24 cellular contexts compared by ENCODE assay signal in genomic region chr2:26465981-26466471, GRCh38. TPM values are rescaled to one million over a fixed set of nuclear protein-coding genes. Genes with fewer than 3 reads are reported as not detected.
DNase-seq lines count a peak whose midpoint lies in the region; ATAC-seq, FAIRE-seq and TF ChIP-seq lines count a peak whose summit lies in the region.
"Had no signal": no experiment of that assay in that cellular context is flagged by ENCODE, and none has a peak within 500 bp of the region (broad histone marks: within the 10 kb centered on the region; RNA-seq: fewer than 3 reads in every experiment).

No MANE protein-coding gene starts in this region.

- no peak overlapping the region for H3K18ac ChIP-seq in neuronal stem cell (ENCODE audit: low read length)

- WGBS in K562 (ENCODE audit: insufficient coverage, low coverage, missing lambda C conversion rate) = 61% methylated on average over 8 of the region's 10 CpGs
- WGBS in neuronal stem cell (ENCODE audit: extremely low coverage in 2 of 2, insufficient read length in 2 of 2, insufficient replicate concordance in 1 of 2), 2 donors = no CpG with 5 or more reads among the region's 10 CpGs
- WGBS in sigmoid colon, 2 donors = 86 to 87% methylated on average over 10 of the region's 10 CpGs

- H3K4me1 ChIP-seq in RWPE2 (ENCODE audit: insufficient read depth, poor library complexity, severe bottlenecking) (no peaks in the 10 kb centered on the region), K562 (replicated peaks in 1 of 2; ENCODE audit: control insufficient read depth in 2 of 2, insufficient read depth in 2 of 2, low read length in 2 of 2) (peaks cover 13 to 25% of the 10 kb centered on the region in 2 experiments; a peak in 4 of 5 replicates), neuronal stem cell (ENCODE audit: control insufficient read depth in 2 of 2, insufficient read depth in 1 of 2, low read depth in 1 of 2, low read length in 2 of 2) (peaks cover 10 to 17% of the 10 kb centered on the region in 2 donors), sigmoid colon (no peaks in the 10 kb centered on the region), colonic mucosa (no peaks in the 10 kb centered on the region)

- no peaks in the 10 kb centered on the region for H3K79me1 ChIP-seq in neuronal stem cell (ENCODE audit: low read depth, low read length)

- ATAC-seq in RWPE2 (ENCODE audit: low read depth) = no peak
- no peak; the same call in 2 of the 3 replicates for ATAC-seq in K562

- peak overlapping the region; percentile 14 for H3K23ac ChIP-seq in neuronal stem cell (ENCODE audit: low read depth, low read length, poor library complexity)

- H3K9me1 ChIP-seq in K562 (ENCODE audit: control insufficient read depth, insufficient read depth, low read length) = no peaks in the 10 kb centered on the region

- POLR2A ChIA-PET in K562 (lab: Yijun Ruan, JAX) = interaction anchor here (2.7 kb wide), 1 partner anchor 121 kb away, joined by 9 read pairs; the partner anchor contains the start of gene SELENOI

- H2BK15ac ChIP-seq in neuronal stem cell (ENCODE audit: low read length) = peak overlapping the region; percentile 47

- H3K4me2 ChIP-seq in K562 (ENCODE audit: insufficient read depth, low read length) = no peak overlapping the region
- H3K4me2 ChIP-seq in neuronal stem cell (ENCODE audit: insufficient read depth, low read length, poor library complexity, severe bottlenecking) = no peak overlapping the region

- H3K27ac ChIP-seq in RWPE2 (ENCODE audit: poor library complexity, severe bottlenecking) (no peak overlapping the region), K562 (ENCODE audit: extremely low read depth, low read depth, low read length) (no peak overlapping the region), neuronal stem cell (replicated peaks; ENCODE audit: low read length) (no peak overlapping the region), sigmoid colon (no peak overlapping the region), colonic mucosa (no peak overlapping the region)
- H3K27ac ChIP-seq: C4-2B, HL-60 had no signal

- peak overlapping the region; percentile 48 for H2AK5ac ChIP-seq in neuronal stem cell (ENCODE audit: low read depth, low read length)

- H3K36me3 ChIP-seq in RWPE2 (ENCODE audit: low read depth) (no peaks in the 10 kb centered on the region), K562 (ENCODE audit: control insufficient read depth, insufficient read depth, low read length) (no peaks in the 10 kb centered on the region), neuronal stem cell (replicated peaks in 1 of 2; ENCODE audit: control insufficient read depth in 2 of 2, insufficient read depth in 2 of 2, low read length in 2 of 2) (no peaks in the 10 kb centered on the region), sigmoid colon (no peaks in the 10 kb centered on the region), colonic mucosa (no peaks in the 10 kb centered on the region)

- H2BK120ac ChIP-seq in neuronal stem cell (ENCODE audit: low read depth, low read length) = no peak overlapping the region

- H3K27me3 ChIP-seq in RWPE2 (ENCODE audit: insufficient read depth, poor library complexity, severe bottlenecking) (no peaks in the 10 kb centered on the region), K562 (ENCODE audit: control insufficient read depth in 2 of 2, insufficient read depth in 2 of 2, low read length in 2 of 2) (no peaks in the 10 kb centered on the region), neuronal stem cell (ENCODE audit: control insufficient read depth in 3 of 3, insufficient read depth in 3 of 3, low read depth in 1 of 3, low read length in 3 of 3) (no peaks in the 10 kb centered on the region), sigmoid colon (no peaks in the 10 kb centered on the region), colonic mucosa (no peaks in the 10 kb centered on the region)

- DNase-seq in RWPE2 (ENCODE audit: low spot score) (peak; percentile 40), K562 (ENCODE audit: extremely low read depth in 1 of 4, low spot score in 3 of 4) (no peak), neuronal stem cell (ENCODE audit: low spot score) (no peak), sigmoid colon (peak; percentile 28), colonic mucosa (no peak), SIG-M5 (lab: John Stamatoyannopoulos, UW) (no peak)
- DNase-seq in activated CD8-positive, alpha-beta memory T cell treated with anti-CD3 and anti-CD28 coated beads, Interleukin-2, amount 50 U/mL, for 4 hours = no peak
- DNase-seq: AML-193; CD4-positive, alpha-beta T cell; DMS153; DMS79; GDM1; HCEC 1CT; IMR-90; KBM-7 had no signal

- no TSS peak for BruUV-seq in K562 (replicated peaks; lab: Mats Ljungman, UMichigan)

- H4K91ac ChIP-seq in neuronal stem cell (ENCODE audit: low read depth, low read length, poor library complexity) = no peak overlapping the region

- in situ Hi-C loops in K562 (cut with MboI) = loop anchor here (5.0 to 10.0 kb wide), 2 partner anchors 224 to 521 kb away; partner anchors contain the start of genes HADHA and HADHB

- H2BK5ac ChIP-seq in neuronal stem cell (ENCODE audit: low read length) = no peak overlapping the region

- TF ChIP-seq POLR2A in K562 (conservative IDR thresholded peaks at IDR 0.05) (no peak), sigmoid colon (IDR thresholded peaks at IDR 0.05) (no peak)

- no peaks in the 10 kb centered on the region for H3K79me2 ChIP-seq in K562 (ENCODE audit: control insufficient read depth, insufficient read depth, low read length)

- H3K9ac ChIP-seq in K562 (ENCODE audit: insufficient read depth in 1 of 2, low read depth in 2 of 2, low read length in 2 of 2) = no peak overlapping the region
- no peak overlapping the region for H3K9ac ChIP-seq in neuronal stem cell (ENCODE audit: low read depth, low read length, poor library complexity)
- H3K9ac ChIP-seq in colonic mucosa (ENCODE audit: low read depth in 2 of 2, low read length in 2 of 2) = no peak overlapping the region

- H4K8ac ChIP-seq in neuronal stem cell (ENCODE audit: low read depth, low read length) = no peak overlapping the region

- H2AFZ ChIP-seq in K562 (ENCODE audit: low read depth, low read length) (no peak overlapping the region), neuronal stem cell (ENCODE audit: low read length) (no peak overlapping the region)

- H3K14ac ChIP-seq in neuronal stem cell (ENCODE audit: low read length) = no peak overlapping the region

- TF ChIP-seq EP300 in K562 (IDR thresholded peaks at IDR 0.05; ENCODE audit: low read length) (no peak), sigmoid colon (IDR thresholded peaks at IDR 0.05) (no peak)

- H3K9me3 ChIP-seq in RWPE2 (ENCODE audit: severe bottlenecking) (no peaks in the 10 kb centered on the region), K562 (replicated peaks; ENCODE audit: control insufficient read depth, insufficient read depth, low read depth, low read length) (peaks cover 5% of the 10 kb centered on the region; the same call in 1 of the 2 replicates), neuronal stem cell (replicated peaks in 1 of 2; ENCODE audit: control insufficient read depth in 2 of 2, insufficient read depth in 1 of 2, low read depth in 1 of 2, low read length in 2 of 2) (peaks cover 3 to 13% of the 10 kb centered on the region in 2 donors), sigmoid colon (peaks cover 0 to 4% (median 2%) of the 10 kb centered on the region in 4 donors), colonic mucosa (no peaks in the 10 kb centered on the region)
- H3K9me3 ChIP-seq: Caco-2 had no signal

- no peak overlapping the region for H3K4ac ChIP-seq in neuronal stem cell (ENCODE audit: low read length)

- no peaks in the 10 kb centered on the region for H4K20me1 ChIP-seq in K562 (replicated peaks; ENCODE audit: control insufficient read depth, insufficient read depth, low read length)

- H3K4me3 ChIP-seq in RWPE2 (ENCODE audit: severe bottlenecking) (no peak overlapping the region), K562 (no peak overlapping the region), neuronal stem cell (ENCODE audit: low read length in 2 of 2) (no peak overlapping the region), sigmoid colon (no peak overlapping the region), colonic mucosa (no peak overlapping the region)

- intact Hi-C loops in K562 (cut with micrococcal nuclease) (loop anchor here (5.0 to 10.0 kb wide), 3 partner anchors 231 to 514 kb away; partner anchors contain the start of gene GAREM2), sigmoid colon (cut with DNase I) (no loop called here), colonic mucosa (cut with DNase I) (no loop called here)

- CTCF ChIA-PET in K562 (lab: Yijun Ruan, JAX; ENCODE audit: low intra/inter-chr PET ratio) = interaction anchor here (0.8 kb wide), 1 partner anchor 231 kb away, joined by 3 read pairs; no protein-coding TSS in a partner anchor

- TF ChIP-seq CTCF in RWPE2 (IDR thresholded peaks at IDR 0.05; ENCODE audit: poor library complexity, severe bottlenecking) (no peak), K562 (IDR thresholded peaks at IDR 0.05 in 2 of 3, conservative IDR thresholded peaks at IDR 0.05 in 1 of 3; ENCODE audit: insufficient read depth in 2 of 3, low read depth in 1 of 3, low read length in 3 of 3) (no peak), sigmoid colon (IDR thresholded peaks at IDR 0.05) (no peak), colonic mucosa (IDR thresholded peaks at IDR 0.05) (no peak)

- no peak for FAIRE-seq in K562 (lab: Jason Lieb, UNC)
- FAIRE-seq: A204.1, GM12892, GM18507 had no signal

- no peak overlapping the region for H2BK12ac ChIP-seq in neuronal stem cell (ENCODE audit: low read length)

- TF ChIP-seq RAD21 in K562 (CRISPR knock-in tag; conservative IDR thresholded peaks at IDR 0.05 in 1 of 2, IDR thresholded peaks at IDR 0.05 in 1 of 2) = no peak

RNA-seq across cellular contexts. Expression of gene OTOF, which starts 11.9 kb away (rescaled TPM):
- 0.11 and 0.49 TPM in 2 replicates for total RNA-seq in K562 (2011; cell fraction: chromatin; rRNA removed; ENCODE audit: low replicate concordance)
- total RNA-seq in K562 (2011; cell fraction: nucleolus; rRNA removed) = 0.13 and 0.17 TPM in 2 replicates
- total RNA-seq in K562 (2011; cell fraction: nucleoplasm; rRNA removed) = not detected in 2 replicates
- total RNA-seq in K562 (2014; rRNA removed) = 0.05 and 0.33 TPM in 2 replicates
- total RNA-seq in K562 (2014; rRNA removed; fragmentation: Illumina TruSeq; extraction: Trizol) = not detected in 2 replicates
- not detected in 2 replicates for total RNA-seq in K562 (2015; rRNA removed; fragmentation: Illumina TruSeq; extraction: Trizol)
- total RNA-seq in K562 (2021) = 0.07 TPM in 1 of 2 replicates, not detected in the other
- 0.07 and 0.11 TPM in 2 replicates for polyA plus RNA-seq in K562 (2011; rRNA removed)
- 0.12 and 0.24 TPM in 2 replicates for polyA plus RNA-seq in K562 (2011; cell fraction: cytosol; rRNA removed)
- polyA plus RNA-seq in K562 (2011; cell fraction: nucleus; rRNA removed) = 0.22 and 0.31 TPM in 2 replicates
- polyA plus RNA-seq in K562 (2012) = 0.03 and 0.12 TPM in 2 replicates
- polyA plus RNA-seq in K562 (2014; fragmentation: Illumina TruSeq; extraction: Trizol) = not detected in 2 replicates
- polyA plus RNA-seq in K562 (2014; fragmentation: Nextera tagmentation; extraction: Ambion mirVana) = not detected
- polyA plus RNA-seq in K562 (2014; rRNA removed) = 0.03 TPM in 1 of 2 replicates, not detected in the other
- 0.04 TPM in 1 of 2 replicates, not detected in the other for polyA minus RNA-seq in K562 (2011; rRNA and poly(A)+ RNA removed)
- not detected in 2 replicates for polyA minus RNA-seq in K562 (2011; cell fraction: cytosol; rRNA and poly(A)+ RNA removed)
- polyA minus RNA-seq in K562 (2011; cell fraction: nucleus; rRNA and poly(A)+ RNA removed) = under 0.01 TPM in 1 of 2 replicates, not detected in the other
- polyA plus RNA-seq in neuronal stem cell (2013, experiment 1 of 2) = 0.54 TPM
- 0.60 TPM for polyA plus RNA-seq in neuronal stem cell (2013, experiment 2 of 2)
- under 1 TPM in 1 of 4 donors, not detected in 3; 0.71 TPM for total RNA-seq in sigmoid colon
- under 1 TPM in 1 of 3 donors, not detected in 2; 0.32 TPM for polyA plus RNA-seq in sigmoid colon
- not detected for total RNA-seq in colonic mucosa
- total RNA-seq: Daoy, H4, HT1080, IMR-90 had no signal

Comparison
In these comparisons a context has a peak if more than half of its experiments do, and no peak if none do; other contexts are left out.
1. DNase-seq: peak in RWPE2 (single experiment) and sigmoid colon (single experiment); none in K562 (0 of 4), neuronal stem cell (single experiment), colonic mucosa (single experiment), SIG-M5 (single experiment) and activated CD8-positive, alpha-beta memory T cell treated with anti-CD3 and anti-CD28 coated beads, Interleukin-2, amount 50 U/mL, for 4 hours (single experiment).